37 cellular contexts compared by ENCODE assay signal in genomic region chr3:89803711-89804110, GRCh38.
"Had no signal": no experiment of that assay in that cellular context is flagged by ENCODE, and none has a peak within 500 bp of the region (broad histone marks: within the 10 kb centered on the region; RNA-seq: fewer than 3 reads in every experiment).

No MANE protein-coding gene starts in this region.

- H3K4me3 ChIP-seq: adrenal gland, ascending aorta, body of pancreas, breast epithelium, cardiac muscle cell had no signal

- DNase-seq: activated effector memory CD4-positive, alpha-beta T cell treated with anti-CD3 and anti-CD28 coated beads, Interleukin-2, amount 50 U/mL, for 16 hours; activated effector memory CD4-positive, alpha-beta T cell treated with Interleukin-2 at 50 U/mL for 16 hours; activated gamma-delta T cell; activated gamma-delta T cell treated with Interleukin-2 at 50 U/mL for 16 hours; activated naive CD4-positive, alpha-beta T cell; activated naive CD4-positive, alpha-beta T cell treated with anti-CD3 and anti-CD28 coated beads for 36 hours; activated naive CD4-positive, alpha-beta T cell treated with anti-CD3 and anti-CD28 coated beads, Interleukin-2, amount 10 ng/mL, durations not matched to agents 7 days and 5 days; activated naive CD4-positive, alpha-beta T cell treated with anti-CD3 and anti-CD28 coated beads, Interleukin-2, amount 50 U/mL, for 16 hours; activated naive CD4-positive, alpha-beta T cell treated with Interleukin-2 at 50 U/mL for 16 hours; activated naive CD8-positive, alpha-beta T cell treated with anti-CD3 and anti-CD28 coated beads for 36 hours; activated naive CD8-positive, alpha-beta T cell treated with anti-CD3 and anti-CD28 coated beads, Interleukin-2, amount 10 ng/mL, durations not matched to agents 7 days and 5 days; activated naive CD8-positive, alpha-beta T cell treated with anti-CD3 and anti-CD28 coated beads, Interleukin-2, amount 50 U/mL, for 24 hours; activated T-cell treated with anti-CD3 and anti-CD28 coated beads, Interleukin-2, amount 50 U/mL, for 24 hours; activated T-cell treated with anti-CD3 and anti-CD28 coated beads, Interleukin-2, amount 50 U/mL, for 4 hours; activated T-cell treated with anti-CD3 and anti-CD28 coated beads, Interleukin-2, amount 50 U/mL, for 48 hours; activated T-cell treated with anti-CD3 and anti-CD28 coated beads, Interleukin-2, amount 50 U/mL, for 72 hours; adrenal gland; amniotic stem cell; amygdala; anterior cingulate cortex; aorta; body of pancreas; brain microvascular endothelial cell; caudate nucleus; central memory CD4-positive, alpha-beta T cell; cerebellar nuclear complex had no signal

- H3K27ac Mint-ChIP-seq: activated naive CD4-positive, alpha-beta T cell treated with anti-CD3 and anti-CD28 coated beads for 36 hours; activated naive CD4-positive, alpha-beta T cell treated with anti-CD3 and anti-CD28 coated beads, Interleukin-2, amount 10 ng/mL, durations not matched to agents 7 days and 5 days; activated naive CD4-positive, alpha-beta T cell treated with anti-CD3 and anti-CD28 coated beads, Interleukin-2, amount 50 U/mL, for 24 hours; activated naive CD4-positive, alpha-beta T cell treated with anti-CD3 and anti-CD28 coated beads, Interleukin-2, amount 50 U/mL, for 72 hours; activated naive CD8-positive, alpha-beta T cell; activated naive CD8-positive, alpha-beta T cell treated with anti-CD3 and anti-CD28 coated beads for 36 hours; activated naive CD8-positive, alpha-beta T cell treated with anti-CD3 and anti-CD28 coated beads, Interleukin-2, amount 10 ng/mL, durations not matched to agents 7 days and 5 days; activated naive CD8-positive, alpha-beta T cell treated with anti-CD3 and anti-CD28 coated beads, Interleukin-2, amount 50 U/mL, for 24 hours; activated T-cell treated with anti-CD3 and anti-CD28 coated beads, Interleukin-2, amount 50 U/mL, for 24 hours; activated T-cell treated with anti-CD3 and anti-CD28 coated beads, Interleukin-2, amount 50 U/mL, for 72 hours; activated T-helper 1 cell treated with anti-CD3 and anti-CD28 coated beads, Interleukin-12 subunit alpha, Interleukin-12 subunit beta, Interleukin-2, Interleukin-4 antibody, amounts not matched to agents 30 ng/mL and 10 ng/mL and 1 ng/mL, durations not matched to agents 14 hours and 24 hours and 36 hours; activated T-helper 17 cell treated with anti-CD3 and anti-CD28 coated beads, Interleukin-2, amount 50 U/mL, for 72 hours; activated T-helper 2 cell treated with anti-CD3 and anti-CD28 coated beads, Interferon-gamma antibody, Interleukin-2, Interleukin-4, amounts not matched to agents 10 μg/mL and 5 μg/mL and 100 μg/mL, durations not matched to agents 14 hours and 24 hours and 36 hours; brain had no signal

- H3K4me1 ChIP-seq: adrenal gland, ascending aorta, body of pancreas, breast epithelium had no signal

- H3K9me3 Mint-ChIP-seq: activated naive CD4-positive, alpha-beta T cell treated with anti-CD3 and anti-CD28 coated beads, Interleukin-2, amount 50 U/mL, for 24 hours; activated naive CD8-positive, alpha-beta T cell treated with anti-CD3 and anti-CD28 coated beads for 36 hours; activated naive CD8-positive, alpha-beta T cell treated with anti-CD3 and anti-CD28 coated beads, Interleukin-2, amount 10 ng/mL, durations not matched to agents 7 days and 5 days; activated T-cell treated with anti-CD3 and anti-CD28 coated beads, Interleukin-2, amount 50 U/mL, for 4 hours; activated T-helper 1 cell treated with anti-CD3 and anti-CD28 coated beads, Interleukin-12 subunit alpha, Interleukin-12 subunit beta, Interleukin-2, Interleukin-4 antibody, amounts not matched to agents 30 ng/mL and 10 ng/mL and 1 ng/mL, durations not matched to agents 14 hours and 24 hours and 36 hours; central memory CD8-positive, alpha-beta T cell had no signal

- H3K9me3 ChIP-seq: adrenal gland, ascending aorta, body of pancreas, breast epithelium had no signal

- H3K4me3 Mint-ChIP-seq: activated naive CD4-positive, alpha-beta T cell treated with anti-CD3 and anti-CD28 coated beads for 36 hours; activated naive CD4-positive, alpha-beta T cell treated with anti-CD3 and anti-CD28 coated beads, Interleukin-2, amount 10 ng/mL, durations not matched to agents 7 days and 5 days; activated naive CD4-positive, alpha-beta T cell treated with anti-CD3 and anti-CD28 coated beads, Interleukin-2, amount 50 U/mL, for 24 hours; activated naive CD8-positive, alpha-beta T cell; activated naive CD8-positive, alpha-beta T cell treated with anti-CD3 and anti-CD28 coated beads for 36 hours; activated naive CD8-positive, alpha-beta T cell treated with anti-CD3 and anti-CD28 coated beads, Interleukin-2, amount 10 ng/mL, durations not matched to agents 7 days and 5 days; activated naive CD8-positive, alpha-beta T cell treated with anti-CD3 and anti-CD28 coated beads, Interleukin-2, amount 50 U/mL, for 24 hours; activated T-cell treated with anti-CD3 and anti-CD28 coated beads, Interleukin-2, amount 50 U/mL, for 24 hours; activated T-cell treated with anti-CD3 and anti-CD28 coated beads, Interleukin-2, amount 50 U/mL, for 4 hours; activated T-cell treated with anti-CD3 and anti-CD28 coated beads, Interleukin-2, amount 50 U/mL, for 72 hours; activated T-helper 1 cell treated with anti-CD3 and anti-CD28 coated beads, Interleukin-12 subunit alpha, Interleukin-12 subunit beta, Interleukin-2, Interleukin-4 antibody, amounts not matched to agents 30 ng/mL and 10 ng/mL and 1 ng/mL, durations not matched to agents 14 hours and 24 hours and 36 hours; activated T-helper 17 cell treated with anti-CD3 and anti-CD28 coated beads, Interleukin-2, amount 50 U/mL, for 72 hours; brain; central memory CD8-positive, alpha-beta T cell had no signal

- H3K36me3 ChIP-seq: adrenal gland, ascending aorta, brain microvascular endothelial cell, breast epithelium, cardiac muscle cell had no signal

- H3K27ac ChIP-seq: adrenal gland, ascending aorta, body of pancreas, brain microvascular endothelial cell, breast epithelium, cardiac muscle cell had no signal

- H3K27me3 Mint-ChIP-seq: activated naive CD4-positive, alpha-beta T cell treated with anti-CD3 and anti-CD28 coated beads, Interleukin-2, amount 10 ng/mL, durations not matched to agents 7 days and 5 days; activated naive CD4-positive, alpha-beta T cell treated with anti-CD3 and anti-CD28 coated beads, Interleukin-2, amount 50 U/mL, for 24 hours; activated naive CD8-positive, alpha-beta T cell; activated naive CD8-positive, alpha-beta T cell treated with anti-CD3 and anti-CD28 coated beads for 36 hours; activated naive CD8-positive, alpha-beta T cell treated with anti-CD3 and anti-CD28 coated beads, Interleukin-2, amount 10 ng/mL, durations not matched to agents 7 days and 5 days; activated naive CD8-positive, alpha-beta T cell treated with anti-CD3 and anti-CD28 coated beads, Interleukin-2, amount 50 U/mL, for 24 hours; activated T-cell treated with anti-CD3 and anti-CD28 coated beads, Interleukin-2, amount 50 U/mL, for 24 hours; activated T-helper 17 cell treated with anti-CD3 and anti-CD28 coated beads, Interleukin-2, amount 50 U/mL, for 72 hours; brain; central memory CD8-positive, alpha-beta T cell had no signal

- H3K4me1 Mint-ChIP-seq: activated naive CD4-positive, alpha-beta T cell treated with anti-CD3 and anti-CD28 coated beads, Interleukin-2, amount 10 ng/mL, durations not matched to agents 7 days and 5 days; activated naive CD4-positive, alpha-beta T cell treated with anti-CD3 and anti-CD28 coated beads, Interleukin-2, amount 50 U/mL, for 24 hours; activated naive CD8-positive, alpha-beta T cell treated with anti-CD3 and anti-CD28 coated beads for 36 hours; activated naive CD8-positive, alpha-beta T cell treated with anti-CD3 and anti-CD28 coated beads, Interleukin-2, amount 10 ng/mL, durations not matched to agents 7 days and 5 days; activated naive CD8-positive, alpha-beta T cell treated with anti-CD3 and anti-CD28 coated beads, Interleukin-2, amount 50 U/mL, for 24 hours; activated T-helper 17 cell treated with anti-CD3 and anti-CD28 coated beads, Interleukin-2, amount 50 U/mL, for 72 hours; central memory CD8-positive, alpha-beta T cell had no signal

- H3K36me3 Mint-ChIP-seq: activated naive CD4-positive, alpha-beta T cell treated with anti-CD3 and anti-CD28 coated beads, Interleukin-2, amount 10 ng/mL, durations not matched to agents 7 days and 5 days; activated naive CD4-positive, alpha-beta T cell treated with anti-CD3 and anti-CD28 coated beads, Interleukin-2, amount 50 U/mL, for 24 hours; activated naive CD4-positive, alpha-beta T cell treated with anti-CD3 and anti-CD28 coated beads, Interleukin-2, amount 50 U/mL, for 72 hours; activated naive CD8-positive, alpha-beta T cell; activated naive CD8-positive, alpha-beta T cell treated with anti-CD3 and anti-CD28 coated beads for 36 hours; activated naive CD8-positive, alpha-beta T cell treated with anti-CD3 and anti-CD28 coated beads, Interleukin-2, amount 10 ng/mL, durations not matched to agents 7 days and 5 days; brain had no signal

- ATAC-seq: activated naive CD4-positive, alpha-beta T cell treated with anti-CD3 and anti-CD28 coated beads, Interleukin-2, amount 50 U/mL, for 72 hours; activated naive CD8-positive, alpha-beta T cell treated with anti-CD3 and anti-CD28 coated beads, Interleukin-2, amount 50 U/mL, for 24 hours; activated T-cell treated with anti-CD3 and anti-CD28 coated beads, Interleukin-2, amount 50 U/mL, for 4 hours; activated T-cell treated with anti-CD3 and anti-CD28 coated beads, Interleukin-2, amount 50 U/mL, for 72 hours; activated T-helper 17 cell treated with anti-CD3 and anti-CD28 coated beads, Interleukin-2, amount 50 U/mL, for 72 hours; body of pancreas had no signal

- H3K27me3 ChIP-seq: adrenal gland, ascending aorta, body of pancreas, brain microvascular endothelial cell, breast epithelium, cardiac muscle cell had no signal
